Comparison of ENCODE assay signal across 1 cellular context in the genomic region with DNA sequence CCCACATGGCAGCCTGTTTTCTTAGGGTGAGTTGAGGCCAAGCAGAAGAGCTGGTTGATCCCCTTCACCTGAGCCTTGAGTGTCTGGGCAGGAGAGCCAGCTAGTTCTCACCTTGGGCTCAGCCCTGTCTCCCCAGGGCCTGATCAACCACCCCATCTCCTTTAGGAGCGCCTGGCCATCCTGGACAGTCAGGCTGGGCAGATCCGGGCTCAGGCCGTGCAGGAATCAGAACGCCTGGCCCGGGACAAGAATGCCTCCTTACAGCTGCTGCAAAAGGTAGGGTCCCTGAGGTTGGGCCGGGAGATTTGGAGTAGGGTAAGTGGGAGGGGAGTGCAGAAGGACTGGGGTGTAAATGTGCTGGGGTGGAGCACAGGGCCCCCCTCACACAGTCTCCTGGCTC.
TF ChIP-seq lines count a peak whose summit lies in the region.

No MANE protein-coding gene starts in this region.

TF ChIP-seq in GM23338, 12 proteins besides CTCF, POLR2A, EP300 and RAD21 (continued from another document):
- TF ChIP-seq, protein P1, sequence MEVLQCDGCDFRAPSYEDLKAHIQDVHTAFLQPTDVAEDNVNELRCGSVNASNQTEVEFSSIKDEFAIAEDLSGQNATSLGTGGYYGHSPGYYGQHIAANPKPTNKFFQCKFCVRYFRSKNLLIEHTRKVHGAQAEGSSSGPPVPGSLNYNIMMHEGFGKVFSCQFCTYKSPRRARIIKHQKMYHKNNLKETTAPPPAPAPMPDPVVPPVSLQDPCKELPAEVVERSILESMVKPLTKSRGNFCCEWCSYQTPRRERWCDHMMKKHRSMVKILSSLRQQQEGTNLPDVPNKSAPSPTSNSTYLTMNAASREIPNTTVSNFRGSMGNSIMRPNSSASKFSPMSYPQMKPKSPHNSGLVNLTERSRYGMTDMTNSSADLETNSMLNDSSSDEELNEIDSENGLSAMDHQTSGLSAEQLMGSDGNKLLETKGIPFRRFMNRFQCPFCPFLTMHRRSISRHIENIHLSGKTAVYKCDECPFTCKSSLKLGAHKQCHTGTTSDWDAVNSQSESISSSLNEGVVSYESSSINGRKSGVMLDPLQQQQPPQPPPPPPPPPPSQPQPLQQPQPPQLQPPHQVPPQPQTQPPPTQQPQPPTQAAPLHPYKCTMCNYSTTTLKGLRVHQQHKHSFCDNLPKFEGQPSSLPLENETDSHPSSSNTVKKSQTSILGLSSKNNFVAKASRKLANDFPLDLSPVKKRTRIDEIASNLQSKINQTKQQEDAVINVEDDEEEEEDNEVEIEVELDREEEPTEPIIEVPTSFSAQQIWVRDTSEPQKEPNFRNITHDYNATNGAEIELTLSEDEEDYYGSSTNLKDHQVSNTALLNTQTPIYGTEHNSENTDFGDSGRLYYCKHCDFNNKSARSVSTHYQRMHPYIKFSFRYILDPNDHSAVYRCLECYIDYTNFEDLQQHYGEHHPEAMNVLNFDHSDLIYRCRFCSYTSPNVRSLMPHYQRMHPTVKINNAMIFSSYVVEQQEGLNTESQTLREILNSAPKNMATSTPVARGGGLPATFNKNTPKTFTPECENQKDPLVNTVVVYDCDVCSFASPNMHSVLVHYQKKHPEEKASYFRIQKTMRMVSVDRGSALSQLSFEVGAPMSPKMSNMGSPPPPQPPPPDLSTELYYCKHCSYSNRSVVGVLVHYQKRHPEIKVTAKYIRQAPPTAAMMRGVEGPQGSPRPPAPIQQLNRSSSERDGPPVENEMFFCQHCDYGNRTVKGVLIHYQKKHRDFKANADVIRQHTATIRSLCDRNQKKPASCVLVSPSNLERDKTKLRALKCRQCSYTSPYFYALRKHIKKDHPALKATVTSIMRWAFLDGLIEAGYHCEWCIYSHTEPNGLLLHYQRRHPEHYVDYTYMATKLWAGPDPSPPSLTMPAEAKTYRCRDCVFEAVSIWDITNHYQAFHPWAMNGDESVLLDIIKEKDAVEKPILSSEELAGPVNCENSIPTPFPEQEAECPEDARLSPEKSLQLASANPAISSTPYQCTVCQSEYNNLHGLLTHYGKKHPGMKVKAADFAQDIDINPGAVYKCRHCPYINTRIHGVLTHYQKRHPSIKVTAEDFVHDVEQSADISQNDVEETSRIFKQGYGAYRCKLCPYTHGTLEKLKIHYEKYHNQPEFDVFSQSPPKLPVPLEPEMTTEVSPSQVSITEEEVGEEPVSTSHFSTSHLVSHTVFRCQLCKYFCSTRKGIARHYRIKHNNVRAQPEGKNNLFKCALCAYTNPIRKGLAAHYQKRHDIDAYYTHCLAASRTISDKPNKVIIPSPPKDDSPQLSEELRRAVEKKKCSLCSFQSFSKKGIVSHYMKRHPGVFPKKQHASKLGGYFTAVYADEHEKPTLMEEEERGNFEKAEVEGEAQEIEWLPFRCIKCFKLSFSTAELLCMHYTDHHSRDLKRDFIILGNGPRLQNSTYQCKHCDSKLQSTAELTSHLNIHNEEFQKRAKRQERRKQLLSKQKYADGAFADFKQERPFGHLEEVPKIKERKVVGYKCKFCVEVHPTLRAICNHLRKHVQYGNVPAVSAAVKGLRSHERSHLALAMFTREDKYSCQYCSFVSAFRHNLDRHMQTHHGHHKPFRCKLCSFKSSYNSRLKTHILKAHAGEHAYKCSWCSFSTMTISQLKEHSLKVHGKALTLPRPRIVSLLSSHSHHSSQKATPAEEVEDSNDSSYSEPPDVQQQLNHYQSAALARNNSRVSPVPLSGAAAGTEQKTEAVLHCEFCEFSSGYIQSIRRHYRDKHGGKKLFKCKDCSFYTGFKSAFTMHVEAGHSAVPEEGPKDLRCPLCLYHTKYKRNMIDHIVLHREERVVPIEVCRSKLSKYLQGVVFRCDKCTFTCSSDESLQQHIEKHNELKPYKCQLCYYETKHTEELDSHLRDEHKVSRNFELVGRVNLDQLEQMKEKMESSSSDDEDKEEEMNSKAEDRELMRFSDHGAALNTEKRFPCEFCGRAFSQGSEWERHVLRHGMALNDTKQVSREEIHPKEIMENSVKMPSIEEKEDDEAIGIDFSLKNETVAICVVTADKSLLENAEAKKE (CRISPR knock-in tag; IDR thresholded peaks at IDR 0.05) = no peak
